ENCODE assay signal across 1 cellular context in the genomic region with DNA sequence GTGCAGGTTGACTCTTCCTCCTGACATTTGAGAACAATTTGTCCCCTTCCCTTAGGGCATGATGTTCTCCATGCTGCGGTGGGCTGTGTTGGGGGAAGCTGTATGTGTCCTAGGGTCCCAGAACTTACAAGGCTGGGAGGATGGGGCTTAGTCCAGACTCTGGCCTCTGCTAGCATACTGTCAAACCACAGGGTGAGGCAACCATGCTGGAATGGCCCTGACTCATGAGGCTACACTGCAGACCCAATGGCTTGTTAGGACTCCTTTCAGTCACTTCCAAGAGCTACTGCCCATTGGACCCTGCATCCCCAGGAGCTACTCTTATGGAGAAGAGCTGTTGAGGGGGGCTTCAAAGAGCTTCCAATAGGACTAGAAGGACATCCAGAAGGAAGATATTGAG.
TF ChIP-seq lines count a peak whose summit lies in the region.

No MANE protein-coding gene starts in this region.

TF ChIP-seq in K562, 482 proteins besides CTCF, POLR2A, EP300 and RAD21:
- TF ChIP-seq MAZ (CRISPR knock-in tag; conservative IDR thresholded peaks at IDR 0.05 in 1 of 2, IDR thresholded peaks at IDR 0.05 in 1 of 2) (peak in 1 of 2 experiments; percentile 16; a peak in 1 of 4 replicates), CEBPG (CRISPR knock-in tag; IDR thresholded peaks at IDR 0.05) (peak; percentile 63), CEBPG (tag; conservative IDR thresholded peaks at IDR 0.05 in 1 of 2, IDR thresholded peaks at IDR 0.05 in 1 of 2) (peak in 1 of 2 experiments; percentile 59; a peak in 1 of 4 replicates), POU5F1 (IDR thresholded peaks at IDR 0.05; ENCODE audit: borderline replicate concordance, low read depth, low read length, partially characterized antibody) (no peak), ATF7 (IDR thresholded peaks at IDR 0.05) (peak; percentile 35; the same call in 1 of the 2 replicates), HDAC2 (IDR thresholded peaks at IDR 0.05) (no peak), ZKSCAN1 (IDR thresholded peaks at IDR 0.05; ENCODE audit: low read depth, low read length) (no peak), ELF2 (CRISPR knock-in tag; IDR thresholded peaks at IDR 0.05) (0 out of 2 replicates have a peak, but pooled peaks have one; percentile 47), HNRNPK (IDR thresholded peaks at IDR 0.05; ENCODE audit: low read depth, low read length, poor library complexity, severe bottlenecking) (no peak), ZBTB17 (CRISPR knock-in tag; IDR thresholded peaks at IDR 0.05) (0 out of 2 replicates have a peak, but pooled peaks have one; percentile 27), POLR2B (IDR thresholded peaks at IDR 0.05; ENCODE audit: low read depth, partially characterized antibody) (peak; percentile 22), TBL1XR1 (IDR thresholded peaks at IDR 0.05; ENCODE audit: low read length in 2 of 2) (0 out of 4 replicates have a peak, but pooled peaks of 1 of the 2 experiments have one; percentile 8), NFXL1 (CRISPR knock-in tag; IDR thresholded peaks at IDR 0.05) (peak; percentile 54), MBD2 (IDR thresholded peaks at IDR 0.05; ENCODE audit: borderline replicate concordance, low read depth) (0 out of 2 replicates have a peak, but pooled peaks have one; percentile 2), FOSL1 (tag; conservative IDR thresholded peaks at IDR 0.05) (0 out of 2 replicates have a peak, but pooled peaks have one; percentile 19), NR2C2 (CRISPR knock-in tag; IDR thresholded peaks at IDR 0.05) (no peak), NR2C2 (tag; IDR thresholded peaks at IDR 0.05) (0 out of 2 replicates have a peak, but pooled peaks have one; percentile 35), OTX1 (CRISPR knock-in tag; IDR thresholded peaks at IDR 0.05) (0 out of 2 replicates have a peak, but pooled peaks have one; percentile 79), ZSCAN32 (CRISPR knock-in tag; IDR thresholded peaks at IDR 0.05) (0 out of 2 replicates have a peak, but pooled peaks have one; percentile 27)
- TF ChIP-seq, protein P1, sequence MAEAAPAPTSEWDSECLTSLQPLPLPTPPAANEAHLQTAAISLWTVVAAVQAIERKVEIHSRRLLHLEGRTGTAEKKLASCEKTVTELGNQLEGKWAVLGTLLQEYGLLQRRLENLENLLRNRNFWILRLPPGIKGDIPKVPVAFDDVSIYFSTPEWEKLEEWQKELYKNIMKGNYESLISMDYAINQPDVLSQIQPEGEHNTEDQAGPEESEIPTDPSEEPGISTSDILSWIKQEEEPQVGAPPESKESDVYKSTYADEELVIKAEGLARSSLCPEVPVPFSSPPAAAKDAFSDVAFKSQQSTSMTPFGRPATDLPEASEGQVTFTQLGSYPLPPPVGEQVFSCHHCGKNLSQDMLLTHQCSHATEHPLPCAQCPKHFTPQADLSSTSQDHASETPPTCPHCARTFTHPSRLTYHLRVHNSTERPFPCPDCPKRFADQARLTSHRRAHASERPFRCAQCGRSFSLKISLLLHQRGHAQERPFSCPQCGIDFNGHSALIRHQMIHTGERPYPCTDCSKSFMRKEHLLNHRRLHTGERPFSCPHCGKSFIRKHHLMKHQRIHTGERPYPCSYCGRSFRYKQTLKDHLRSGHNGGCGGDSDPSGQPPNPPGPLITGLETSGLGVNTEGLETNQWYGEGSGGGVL (CRISPR knock-in tag; IDR thresholded peaks at IDR 0.05), result no peak
- TF ChIP-seq, protein P2, sequence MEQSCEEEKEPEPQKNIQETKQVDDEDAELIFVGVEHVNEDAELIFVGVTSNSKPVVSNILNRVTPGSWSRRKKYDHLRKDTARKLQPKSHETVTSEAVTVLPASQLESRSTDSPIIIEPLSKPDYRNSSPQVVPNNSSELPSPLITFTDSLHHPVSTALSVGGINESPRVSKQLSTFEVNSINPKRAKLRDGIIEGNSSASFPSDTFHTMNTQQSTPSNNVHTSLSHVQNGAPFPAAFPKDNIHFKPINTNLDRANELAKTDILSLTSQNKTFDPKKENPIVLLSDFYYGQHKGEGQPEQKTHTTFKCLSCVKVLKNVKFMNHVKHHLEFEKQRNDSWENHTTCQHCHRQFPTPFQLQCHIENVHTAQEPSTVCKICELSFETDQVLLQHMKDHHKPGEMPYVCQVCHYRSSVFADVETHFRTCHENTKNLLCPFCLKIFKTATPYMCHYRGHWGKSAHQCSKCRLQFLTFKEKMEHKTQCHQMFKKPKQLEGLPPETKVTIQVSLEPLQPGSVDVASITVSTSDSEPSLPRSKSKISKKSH (CRISPR knock-in tag; IDR thresholded peaks at IDR 0.05), result 0 out of 2 replicates have a peak, but pooled peaks have one; percentile 30
- TF ChIP-seq, protein P3, sequence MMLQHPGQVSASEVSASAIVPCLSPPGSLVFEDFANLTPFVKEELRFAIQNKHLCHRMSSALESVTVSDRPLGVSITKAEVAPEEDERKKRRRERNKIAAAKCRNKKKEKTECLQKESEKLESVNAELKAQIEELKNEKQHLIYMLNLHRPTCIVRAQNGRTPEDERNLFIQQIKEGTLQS (IDR thresholded peaks at IDR 0.05), result peak; percentile 77
- TF ChIP-seq, protein P3 (CRISPR knock-in tag; conservative IDR thresholded peaks at IDR 0.05), result no peak
- TF ChIP-seq, protein P4, sequence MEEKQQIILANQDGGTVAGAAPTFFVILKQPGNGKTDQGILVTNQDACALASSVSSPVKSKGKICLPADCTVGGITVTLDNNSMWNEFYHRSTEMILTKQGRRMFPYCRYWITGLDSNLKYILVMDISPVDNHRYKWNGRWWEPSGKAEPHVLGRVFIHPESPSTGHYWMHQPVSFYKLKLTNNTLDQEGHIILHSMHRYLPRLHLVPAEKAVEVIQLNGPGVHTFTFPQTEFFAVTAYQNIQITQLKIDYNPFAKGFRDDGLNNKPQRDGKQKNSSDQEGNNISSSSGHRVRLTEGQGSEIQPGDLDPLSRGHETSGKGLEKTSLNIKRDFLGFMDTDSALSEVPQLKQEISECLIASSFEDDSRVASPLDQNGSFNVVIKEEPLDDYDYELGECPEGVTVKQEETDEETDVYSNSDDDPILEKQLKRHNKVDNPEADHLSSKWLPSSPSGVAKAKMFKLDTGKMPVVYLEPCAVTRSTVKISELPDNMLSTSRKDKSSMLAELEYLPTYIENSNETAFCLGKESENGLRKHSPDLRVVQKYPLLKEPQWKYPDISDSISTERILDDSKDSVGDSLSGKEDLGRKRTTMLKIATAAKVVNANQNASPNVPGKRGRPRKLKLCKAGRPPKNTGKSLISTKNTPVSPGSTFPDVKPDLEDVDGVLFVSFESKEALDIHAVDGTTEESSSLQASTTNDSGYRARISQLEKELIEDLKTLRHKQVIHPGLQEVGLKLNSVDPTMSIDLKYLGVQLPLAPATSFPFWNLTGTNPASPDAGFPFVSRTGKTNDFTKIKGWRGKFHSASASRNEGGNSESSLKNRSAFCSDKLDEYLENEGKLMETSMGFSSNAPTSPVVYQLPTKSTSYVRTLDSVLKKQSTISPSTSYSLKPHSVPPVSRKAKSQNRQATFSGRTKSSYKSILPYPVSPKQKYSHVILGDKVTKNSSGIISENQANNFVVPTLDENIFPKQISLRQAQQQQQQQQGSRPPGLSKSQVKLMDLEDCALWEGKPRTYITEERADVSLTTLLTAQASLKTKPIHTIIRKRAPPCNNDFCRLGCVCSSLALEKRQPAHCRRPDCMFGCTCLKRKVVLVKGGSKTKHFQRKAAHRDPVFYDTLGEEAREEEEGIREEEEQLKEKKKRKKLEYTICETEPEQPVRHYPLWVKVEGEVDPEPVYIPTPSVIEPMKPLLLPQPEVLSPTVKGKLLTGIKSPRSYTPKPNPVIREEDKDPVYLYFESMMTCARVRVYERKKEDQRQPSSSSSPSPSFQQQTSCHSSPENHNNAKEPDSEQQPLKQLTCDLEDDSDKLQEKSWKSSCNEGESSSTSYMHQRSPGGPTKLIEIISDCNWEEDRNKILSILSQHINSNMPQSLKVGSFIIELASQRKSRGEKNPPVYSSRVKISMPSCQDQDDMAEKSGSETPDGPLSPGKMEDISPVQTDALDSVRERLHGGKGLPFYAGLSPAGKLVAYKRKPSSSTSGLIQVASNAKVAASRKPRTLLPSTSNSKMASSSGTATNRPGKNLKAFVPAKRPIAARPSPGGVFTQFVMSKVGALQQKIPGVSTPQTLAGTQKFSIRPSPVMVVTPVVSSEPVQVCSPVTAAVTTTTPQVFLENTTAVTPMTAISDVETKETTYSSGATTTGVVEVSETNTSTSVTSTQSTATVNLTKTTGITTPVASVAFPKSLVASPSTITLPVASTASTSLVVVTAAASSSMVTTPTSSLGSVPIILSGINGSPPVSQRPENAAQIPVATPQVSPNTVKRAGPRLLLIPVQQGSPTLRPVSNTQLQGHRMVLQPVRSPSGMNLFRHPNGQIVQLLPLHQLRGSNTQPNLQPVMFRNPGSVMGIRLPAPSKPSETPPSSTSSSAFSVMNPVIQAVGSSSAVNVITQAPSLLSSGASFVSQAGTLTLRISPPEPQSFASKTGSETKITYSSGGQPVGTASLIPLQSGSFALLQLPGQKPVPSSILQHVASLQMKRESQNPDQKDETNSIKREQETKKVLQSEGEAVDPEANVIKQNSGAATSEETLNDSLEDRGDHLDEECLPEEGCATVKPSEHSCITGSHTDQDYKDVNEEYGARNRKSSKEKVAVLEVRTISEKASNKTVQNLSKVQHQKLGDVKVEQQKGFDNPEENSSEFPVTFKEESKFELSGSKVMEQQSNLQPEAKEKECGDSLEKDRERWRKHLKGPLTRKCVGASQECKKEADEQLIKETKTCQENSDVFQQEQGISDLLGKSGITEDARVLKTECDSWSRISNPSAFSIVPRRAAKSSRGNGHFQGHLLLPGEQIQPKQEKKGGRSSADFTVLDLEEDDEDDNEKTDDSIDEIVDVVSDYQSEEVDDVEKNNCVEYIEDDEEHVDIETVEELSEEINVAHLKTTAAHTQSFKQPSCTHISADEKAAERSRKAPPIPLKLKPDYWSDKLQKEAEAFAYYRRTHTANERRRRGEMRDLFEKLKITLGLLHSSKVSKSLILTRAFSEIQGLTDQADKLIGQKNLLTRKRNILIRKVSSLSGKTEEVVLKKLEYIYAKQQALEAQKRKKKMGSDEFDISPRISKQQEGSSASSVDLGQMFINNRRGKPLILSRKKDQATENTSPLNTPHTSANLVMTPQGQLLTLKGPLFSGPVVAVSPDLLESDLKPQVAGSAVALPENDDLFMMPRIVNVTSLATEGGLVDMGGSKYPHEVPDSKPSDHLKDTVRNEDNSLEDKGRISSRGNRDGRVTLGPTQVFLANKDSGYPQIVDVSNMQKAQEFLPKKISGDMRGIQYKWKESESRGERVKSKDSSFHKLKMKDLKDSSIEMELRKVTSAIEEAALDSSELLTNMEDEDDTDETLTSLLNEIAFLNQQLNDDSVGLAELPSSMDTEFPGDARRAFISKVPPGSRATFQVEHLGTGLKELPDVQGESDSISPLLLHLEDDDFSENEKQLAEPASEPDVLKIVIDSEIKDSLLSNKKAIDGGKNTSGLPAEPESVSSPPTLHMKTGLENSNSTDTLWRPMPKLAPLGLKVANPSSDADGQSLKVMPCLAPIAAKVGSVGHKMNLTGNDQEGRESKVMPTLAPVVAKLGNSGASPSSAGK (IDR thresholded peaks at IDR 0.05), result peak; percentile 58; the same call in 1 of the 2 replicates
- TF ChIP-seq, protein P5, sequence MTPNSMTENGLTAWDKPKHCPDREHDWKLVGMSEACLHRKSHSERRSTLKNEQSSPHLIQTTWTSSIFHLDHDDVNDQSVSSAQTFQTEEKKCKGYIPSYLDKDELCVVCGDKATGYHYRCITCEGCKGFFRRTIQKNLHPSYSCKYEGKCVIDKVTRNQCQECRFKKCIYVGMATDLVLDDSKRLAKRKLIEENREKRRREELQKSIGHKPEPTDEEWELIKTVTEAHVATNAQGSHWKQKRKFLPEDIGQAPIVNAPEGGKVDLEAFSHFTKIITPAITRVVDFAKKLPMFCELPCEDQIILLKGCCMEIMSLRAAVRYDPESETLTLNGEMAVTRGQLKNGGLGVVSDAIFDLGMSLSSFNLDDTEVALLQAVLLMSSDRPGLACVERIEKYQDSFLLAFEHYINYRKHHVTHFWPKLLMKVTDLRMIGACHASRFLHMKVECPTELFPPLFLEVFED (CRISPR knock-in tag; conservative IDR thresholded peaks at IDR 0.05), result peak; percentile 58; the same call in 1 of the 2 replicates
